In genomic region chr7:75951506-75951905, GRCh38 we compare ENCODE assay signal across 11 cellular contexts. TPM values are rescaled to one million over a fixed set of nuclear protein-coding genes. Genes with fewer than 3 reads are reported as not detected.
DNase-seq lines count a peak whose midpoint lies in the region; ATAC-seq and TF ChIP-seq lines count a peak whose summit lies in the region.
"Had no signal": no experiment of that assay in that cellular context is flagged by ENCODE, and none has a peak within 500 bp of the region (broad histone marks: within the 10 kb centered on the region; RNA-seq: fewer than 3 reads in every experiment).

No MANE protein-coding gene starts in this region.

- CTCF ChIA-PET in mammary epithelial cell (lab: Charles Lee; ENCODE audit: low non-redundant PET), result no interaction called here

- H3K4me1 ChIP-seq in mammary epithelial cell (ENCODE audit: insufficient read depth, low read length) (no peaks in the 10 kb centered on the region), aorta (ENCODE audit: control insufficient read depth in 1 of 2, insufficient read depth in 2 of 2, low read length in 2 of 2) (no peaks in the 10 kb centered on the region)

- H3K27ac Mint-ChIP-seq in stimulated activated naive CD8-positive, alpha-beta T cell treated with anti-CD3 and anti-CD28 coated beads, Interleukin-15, amount 100 ng/mL, for 72 hours, result no peak overlapping the region
- H3K27ac Mint-ChIP-seq: activated CD8-positive, alpha-beta T cell treated with anti-CD3 and anti-CD28 coated beads for 36 hours; H9 had no signal

- BruUV-seq in mammary epithelial cell (replicated peaks; lab: Mats Ljungman, UMichigan), result no TSS peak

- no peak for TF ChIP-seq CTCF in mammary epithelial cell (conservative IDR thresholded peaks at IDR 0.05 in 1 of 2, IDR thresholded peaks at IDR 0.05 in 1 of 2; ENCODE audit: extremely low read depth in 1 of 2, insufficient read depth in 1 of 2, low read depth in 1 of 2, low read length in 2 of 2)

- H3K36me3 ChIP-seq in mammary epithelial cell (ENCODE audit: insufficient read depth, low read length), result peaks cover 6% of the 10 kb centered on the region
- peaks cover 0 to 2% of the 10 kb centered on the region in 2 donors for H3K36me3 ChIP-seq in aorta (ENCODE audit: control insufficient read depth in 1 of 2, insufficient read depth in 2 of 2, low read length in 1 of 2)
- H3K36me3 ChIP-seq: ovary had no signal

- H3K9me3 ChIP-seq in mammary epithelial cell (replicated peaks; ENCODE audit: insufficient read depth, low read length) (no peaks in the 10 kb centered on the region), aorta (ENCODE audit: control insufficient read depth, low read length) (no peaks in the 10 kb centered on the region)
- H3K9me3 ChIP-seq: ovary had no signal

- H3K27me3 Mint-ChIP-seq in stimulated activated naive CD8-positive, alpha-beta T cell treated with anti-CD3 and anti-CD28 coated beads, Interleukin-15, amount 100 ng/mL, for 72 hours, result no peaks in the 10 kb centered on the region
- H3K27me3 Mint-ChIP-seq: activated CD8-positive, alpha-beta T cell treated with anti-CD3 and anti-CD28 coated beads for 36 hours had no signal

- peaks cover 5% of the 10 kb centered on the region for H3K4me1 Mint-ChIP-seq in stimulated activated naive CD8-positive, alpha-beta T cell treated with anti-CD3 and anti-CD28 coated beads, Interleukin-15, amount 100 ng/mL, for 72 hours

- no peaks in the 10 kb centered on the region for H3K27me3 ChIP-seq in mammary epithelial cell (ENCODE audit: insufficient read depth, low read length)
- H3K27me3 ChIP-seq in aorta (ENCODE audit: control insufficient read depth in 1 of 2, insufficient read depth in 2 of 2, low read length in 1 of 2), result no peaks in the 10 kb centered on the region
- H3K27me3 ChIP-seq: ovary had no signal

- no peak overlapping the region for H2AFZ ChIP-seq in mammary epithelial cell (ENCODE audit: low read depth, low read length)

- dilution Hi-C loops in mammary epithelial cell (cut with HindIII; ENCODE audit: low sequenced_read_pairs), result no loop called here

- intact Hi-C loops in mammary epithelial cell (cut with micrococcal nuclease), result no loop called here
- intact Hi-C loops in aorta (cut with DNase I), result no loop called here

- no peak overlapping the region for H3K9ac ChIP-seq in mammary epithelial cell (ENCODE audit: insufficient read depth, low read length)

- in situ Hi-C loops in mammary epithelial cell (cut with MboI; ENCODE audit: low sequenced_read_pairs in 2 of 2), result no loop called here

- no peak overlapping the region for H3K4me2 ChIP-seq in mammary epithelial cell (ENCODE audit: insufficient read depth, low read depth, low read length)

- no peak overlapping the region for H3K4me3 ChIP-seq in mammary epithelial cell (replicated peaks in 1 of 3; ENCODE audit: insufficient read depth in 1 of 3, low read depth in 2 of 3, low read length in 3 of 3)
- no peak overlapping the region for H3K4me3 ChIP-seq in aorta (ENCODE audit: low read length in 2 of 2)
- H3K4me3 ChIP-seq: ovary had no signal

- peaks cover 24% of the 10 kb centered on the region for H3K79me2 ChIP-seq in mammary epithelial cell (ENCODE audit: insufficient read depth, low read length)

- DNase-seq in stimulated activated naive CD8-positive, alpha-beta T cell treated with anti-CD3 and anti-CD28 coated beads, Interleukin-15, amount 100 ng/mL, for 72 hours, result no peak
- DNase-seq in stimulated activated naive CD8-positive, alpha-beta T cell treated with anti-CD3 and anti-CD28 coated beads, Interleukin-15, Interleukin-2, amounts not matched to agents 100 U/mL and 50 U/mL, for 24 hours, result no peak
- DNase-seq in mammary epithelial cell, result peak; percentile 79
- peak; percentile 89 for DNase-seq in kidney tubule cell (ENCODE audit: low spot score)
- no peak for DNase-seq in aorta
- DNase-seq in stimulated activated naive CD4-positive, alpha-beta T cell (lab: John Stamatoyannopoulos, UW), result no peak
- no peak for DNase-seq in activated CD4-positive, alpha-beta T cell treated with anti-CD3 and anti-CD28 coated beads for 4 hours
- DNase-seq in activated T-cell treated with anti-CD3 and anti-CD28 coated beads, Interleukin-2, amount 50 U/mL, for 48 hours, result no peak
- DNase-seq: activated CD8-positive, alpha-beta T cell treated with anti-CD3 and anti-CD28 coated beads for 36 hours; H9; ovary had no signal

- WGBS in mammary epithelial cell (ENCODE audit: low coverage, missing lambda C conversion rate), result 60% methylated on average over 3 of the region's 5 CpGs
- WGBS in aorta, 2 donors, result 79 to 82% methylated on average over 5 of the region's 5 CpGs

- no peaks in the 10 kb centered on the region for H4K20me1 ChIP-seq in mammary epithelial cell (ENCODE audit: insufficient read depth, low read length)

- ATAC-seq in stimulated activated naive CD8-positive, alpha-beta T cell treated with anti-CD3 and anti-CD28 coated beads, Interleukin-15, amount 100 ng/mL, for 72 hours, result peak; percentile 35
- ATAC-seq in stimulated activated naive CD8-positive, alpha-beta T cell treated with anti-CD3 and anti-CD28 coated beads, Interleukin-15, Interleukin-2, amounts not matched to agents 100 U/mL and 50 U/mL, for 24 hours, result no peak
- peak; percentile 40 for ATAC-seq in aorta (ENCODE audit: low FRiP score)
- ATAC-seq: activated CD8-positive, alpha-beta T cell treated with anti-CD3 and anti-CD28 coated beads for 36 hours had no signal

- no peak overlapping the region for H3K4me3 Mint-ChIP-seq in stimulated activated naive CD8-positive, alpha-beta T cell treated with anti-CD3 and anti-CD28 coated beads, Interleukin-15, amount 100 ng/mL, for 72 hours
- H3K4me3 Mint-ChIP-seq: activated CD8-positive, alpha-beta T cell treated with anti-CD3 and anti-CD28 coated beads for 36 hours; H9 had no signal

- H3K9me3 Mint-ChIP-seq in stimulated activated naive CD8-positive, alpha-beta T cell treated with anti-CD3 and anti-CD28 coated beads, Interleukin-15, amount 100 ng/mL, for 72 hours, result no peaks in the 10 kb centered on the region
- H3K9me3 Mint-ChIP-seq: activated CD8-positive, alpha-beta T cell treated with anti-CD3 and anti-CD28 coated beads for 36 hours had no signal

- no peak overlapping the region for H3K27ac ChIP-seq in mammary epithelial cell (ENCODE audit: insufficient read depth, low read depth, low read length)
- no peak overlapping the region for H3K27ac ChIP-seq in aorta (ENCODE audit: low read depth in 1 of 2, low read length in 2 of 2)
- H3K27ac ChIP-seq: ovary had no signal

RNA-seq across cellular contexts. Expression of gene POR, which starts 36.6 kb away (rescaled TPM):
- total RNA-seq in mammary epithelial cell (10 to 100 TPM; 61.2 to 67.9 TPM), aorta (100 to 1,000 TPM in 1 of 2 donors, 10 to 100 TPM in 1; 87.4 to 121 TPM)
- polyA plus RNA-seq in mammary epithelial cell (36.1 TPM), aorta (10 to 100 TPM; 40.4 to 71.8 TPM)
- polyA minus RNA-seq in mammary epithelial cell, result 145 TPM

RNA-seq across cellular contexts. Expression of gene TMEM120A, which starts 42.9 kb away (rescaled TPM):
- 10 to 100 TPM; 15.8 to 30.3 TPM for total RNA-seq in mammary epithelial cell
- 48.6 TPM for polyA plus RNA-seq in mammary epithelial cell
- polyA minus RNA-seq in mammary epithelial cell, result 15.4 TPM
- total RNA-seq in aorta, result 10 to 100 TPM; 53.8 to 75.1 TPM
- polyA plus RNA-seq in aorta, result 100 to 1,000 TPM in 1 of 2 donors, 10 to 100 TPM in 1; 84.0 to 144 TPM

Comparison
In these comparisons a context has a peak if more than half of its experiments do, and no peak if none do; other contexts are left out.
1. DNase-seq: peak in mammary epithelial cell (single experiment) and kidney tubule cell (single experiment); none in stimulated activated naive CD8-positive, alpha-beta T cell treated with anti-CD3 and anti-CD28 coated beads, Interleukin-15, amount 100 ng/mL, for 72 hours (0 of 2), stimulated activated naive CD8-positive, alpha-beta T cell treated with anti-CD3 and anti-CD28 coated beads, Interleukin-15, Interleukin-2, amounts not matched to agents 100 U/mL and 50 U/mL, for 24 hours (single experiment), aorta (0 of 2), stimulated activated naive CD4-positive, alpha-beta T cell (0 of 6), activated CD4-positive, alpha-beta T cell treated with anti-CD3 and anti-CD28 coated beads for 4 hours (0 of 2) and activated T-cell treated with anti-CD3 and anti-CD28 coated beads, Interleukin-2, amount 50 U/mL, for 48 hours (0 of 2).